In the genomic region with DNA sequence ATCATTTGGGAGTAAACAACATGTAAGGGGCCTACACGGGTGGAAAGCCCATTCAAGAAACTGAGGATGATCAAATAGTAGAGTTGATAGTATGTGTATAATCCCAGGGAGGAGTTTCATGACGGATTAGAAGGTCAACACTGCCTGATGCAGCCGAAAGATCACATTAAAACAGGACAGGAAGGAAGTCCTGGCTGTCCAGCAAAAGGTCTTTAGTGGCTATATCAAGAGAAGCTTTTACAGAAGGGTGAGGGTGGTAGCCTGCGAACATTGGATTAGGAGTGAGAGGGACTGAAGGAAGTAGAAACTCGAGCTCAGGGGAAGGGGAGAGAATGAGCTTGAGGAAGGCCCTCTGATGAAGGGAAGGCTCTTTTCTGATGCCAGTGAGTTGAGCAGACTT, we compare ENCODE assay signal across 16 cellular contexts. TPM values are rescaled to one million over a fixed set of nuclear protein-coding genes. Genes with fewer than 3 reads are reported as not detected.
DNase-seq lines count a peak whose midpoint lies in the region; ATAC-seq and TF ChIP-seq lines count a peak whose summit lies in the region.
"Had no signal": no experiment of that assay in that cellular context is flagged by ENCODE, and none has a peak within 500 bp of the region (broad histone marks: within the 10 kb centered on the region; RNA-seq: fewer than 3 reads in every experiment).

No MANE protein-coding gene starts in this region.

- no peak overlapping the region for H2AFZ ChIP-seq in Loucy (ENCODE audit: low read length)

- H3K36me3 ChIP-seq in Loucy (ENCODE audit: insufficient read depth, low read length) (no peaks in the 10 kb centered on the region), heart right ventricle (no peaks in the 10 kb centered on the region)
- H3K36me3 ChIP-seq: HAP-1 had no signal

- H3K9ac ChIP-seq in Loucy (ENCODE audit: low read depth, low read length, poor library complexity, severe bottlenecking) = no peak overlapping the region

- no peaks in the 10 kb centered on the region for H3K9me3 Mint-ChIP-seq in effector memory CD8-positive, alpha-beta T cell
- H3K9me3 Mint-ChIP-seq in mesothelial cell of epicardium = no peaks in the 10 kb centered on the region

- H3K4me3 Mint-ChIP-seq in effector memory CD8-positive, alpha-beta T cell = no peak overlapping the region
- H3K4me3 Mint-ChIP-seq in mesothelial cell of epicardium = no peak overlapping the region

- H3K9me3 ChIP-seq in Loucy (ENCODE audit: insufficient read depth, low read depth, low read length) (no peaks in the 10 kb centered on the region), heart right ventricle (no peaks in the 10 kb centered on the region)
- H3K9me3 ChIP-seq: HAP-1 had no signal

- H3K79me2 ChIP-seq in Loucy (ENCODE audit: insufficient read depth, low read length) = peaks cover 30% of the 10 kb centered on the region

- H3F3A ChIP-seq in Loucy (ENCODE audit: low read depth) = no peaks in the 10 kb centered on the region

- 48 to 49% methylated on average over 5 of the region's 5 CpGs for WGBS in heart right ventricle, 2 donors

- no peaks in the 10 kb centered on the region for H3K9me2 ChIP-seq in Loucy (replicated peaks; ENCODE audit: low read depth, low read length)

- peaks cover 0 to 6% of the 10 kb centered on the region in 2 donors for H3K27me3 Mint-ChIP-seq in effector memory CD8-positive, alpha-beta T cell
- no peaks in the 10 kb centered on the region for H3K27me3 Mint-ChIP-seq in mesothelial cell of epicardium (ENCODE audit: low read depth)

- peak overlapping the region; percentile 1 to 10 for H3K27ac Mint-ChIP-seq in effector memory CD8-positive, alpha-beta T cell
- peak overlapping the region; percentile 5 for H3K27ac Mint-ChIP-seq in mesothelial cell of epicardium

- H4K20me1 ChIP-seq in Loucy (ENCODE audit: insufficient read depth, low read length, poor library complexity, severe bottlenecking) = no peaks in the 10 kb centered on the region

- H3K4me3 ChIP-seq in Loucy (ENCODE audit: low read length, poor library complexity, severe bottlenecking) = no peak overlapping the region
- no peak overlapping the region for H3K4me3 ChIP-seq in heart right ventricle
- H3K4me3 ChIP-seq: HAP-1 had no signal

- H3K4me2 ChIP-seq in Loucy (ENCODE audit: low read depth, low read length, poor library complexity, severe bottlenecking) = peak overlapping the region; percentile 2

- peaks cover 10 to 11% of the 10 kb centered on the region in 2 donors for H3K4me1 Mint-ChIP-seq in effector memory CD8-positive, alpha-beta T cell (ENCODE audit: low read depth in 2 of 2)
- peaks cover 21% of the 10 kb centered on the region for H3K4me1 Mint-ChIP-seq in mesothelial cell of epicardium

- ATAC-seq in effector memory CD8-positive, alpha-beta T cell (replicated peaks) = no peak
- no peak for ATAC-seq in heart right ventricle
- ATAC-seq in GM18870 (IDR thresholded peaks at IDR 0.05; ENCODE audit: unreplicated experiment) = no peak

- H3K36me3 Mint-ChIP-seq in effector memory CD8-positive, alpha-beta T cell (ENCODE audit: insufficient read depth) = no peaks in the 10 kb centered on the region
- no peaks in the 10 kb centered on the region for H3K36me3 Mint-ChIP-seq in mesothelial cell of epicardium

- no peak for TF ChIP-seq CTCF in Loucy (conservative IDR thresholded peaks at IDR 0.05; ENCODE audit: low read length)
- no peak for TF ChIP-seq CTCF in mesothelial cell of epicardium (IDR thresholded peaks at IDR 0.05; ENCODE audit: unreplicated experiment)
- no peak for TF ChIP-seq CTCF in heart right ventricle (IDR thresholded peaks at IDR 0.05)

- H3K4me1 ChIP-seq in Loucy (ENCODE audit: insufficient read depth, low read length, poor library complexity, severe bottlenecking) = peaks cover 38% of the 10 kb centered on the region
- H3K4me1 ChIP-seq in heart right ventricle = peaks cover 0 to 14% (median 0%) of the 10 kb centered on the region in 9 donors
- H3K4me1 ChIP-seq: HAP-1 had no signal

- intact Hi-C loops in heart right ventricle (cut with DNase I) = no loop called here

- peak; percentile 29 for DNase-seq in NCI-H82 (lab: John Stamatoyannopoulos, UW)
- DNase-seq in NCI-H82 treated with DMSO at 0.1 percent for 48 hours (lab: John Stamatoyannopoulos, UW; ENCODE audit: unreplicated experiment) = no peak
- no peak for DNase-seq in effector memory CD8-positive, alpha-beta T cell
- no peak for DNase-seq in mesothelial cell of epicardium (ENCODE audit: low spot score in 2 of 2, unreplicated experiment in 2 of 2)
- no peak for DNase-seq in heart right ventricle
- no peak for DNase-seq in COLO829 (ENCODE audit: low spot score)
- DNase-seq: Karpas-422, MV-4-11, NCI-H1417 treated with DMSO at 0.1 percent for 48 hours, NCI-H2029, NCI-H2171 treated with DMSO at 0.1 percent for 48 hours, SHP77 treated with DMSO at 0.1 percent for 48 hours had no signal

- H3K27ac ChIP-seq in heart right ventricle = no peak overlapping the region
- H3K27ac ChIP-seq: 22Rv1 had no signal

- H3K27me3 ChIP-seq in Loucy (ENCODE audit: insufficient read depth, low read length, poor library complexity, severe bottlenecking) (no peaks in the 10 kb centered on the region), heart right ventricle (peaks cover 0 to under 1% (median 0%) of the 10 kb centered on the region in 7 donors)

RNA-seq across cellular contexts. Expression of gene DOCK8, which starts 36.0 kb away (rescaled TPM):
- total RNA-seq in mesothelial cell of epicardium (8.8 to 10.0 TPM (median 8.9 TPM) in 3 replicates), heart right ventricle (10 to 100 TPM in 1 of 10 donors, 1 to 10 TPM in 9; 1.6 to 24.3 (median 2.8) TPM)
- 1 to 10 TPM in 1 of 2 donors, under 1 TPM in 1; 0.83 to 2.2 TPM for polyA plus RNA-seq in heart right ventricle
